29 cellular contexts compared by ENCODE assay signal in the genomic region with DNA sequence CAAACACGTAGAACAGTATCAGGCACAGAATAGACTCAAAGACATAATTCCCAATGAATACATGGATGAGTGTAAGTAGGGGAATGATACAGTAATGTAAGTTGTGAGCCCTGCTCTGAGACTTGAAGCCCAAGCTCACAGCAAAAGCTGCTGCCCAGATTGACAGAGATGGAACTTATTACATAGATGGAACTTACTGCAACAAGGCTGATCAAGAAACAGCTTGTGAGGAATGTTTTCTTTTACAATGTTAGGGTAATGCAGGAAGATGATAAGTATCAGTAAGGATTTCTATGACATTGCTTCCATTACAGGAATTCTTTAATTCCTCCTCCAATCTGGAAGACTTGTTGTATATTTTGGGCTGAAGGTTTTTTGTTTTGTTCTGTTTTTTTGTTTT.
"Had no signal": no experiment of that assay in that cellular context is flagged by ENCODE, and none has a peak within 500 bp of the region (broad histone marks: within the 10 kb centered on the region; RNA-seq: fewer than 3 reads in every experiment).

No MANE protein-coding gene starts in this region.

- H3K27ac ChIP-seq: epithelial cell of prostate, esophagus squamous epithelium, gastroesophageal sphincter, hepatocyte, left ventricle myocardium inferior, parathyroid adenoma, psoas muscle, suprapubic skin, tibial artery, upper lobe of right lung, VCaP had no signal

- H3K9ac ChIP-seq: parathyroid adenoma had no signal

- H3K4me3 ChIP-seq: esophagus squamous epithelium, gastroesophageal sphincter, hepatocyte, left ventricle myocardium inferior, lung, psoas muscle, suprapubic skin, tibial artery, upper lobe of right lung had no signal

- H3K36me3 ChIP-seq: esophagus squamous epithelium, gastroesophageal sphincter, left ventricle myocardium inferior, suprapubic skin, tibial artery, upper lobe of right lung had no signal

- H3K27me3 ChIP-seq: esophagus squamous epithelium, gastroesophageal sphincter, hepatocyte, suprapubic skin, tibial artery, upper lobe of right lung had no signal

- H3K4me2 ChIP-seq: hepatocyte had no signal

- FAIRE-seq: TTC549 had no signal

- H3K9me3 ChIP-seq: esophagus squamous epithelium, gastroesophageal sphincter, left ventricle myocardium inferior, psoas muscle, suprapubic skin, tibial artery, upper lobe of right lung had no signal

- H3K4me1 ChIP-seq: esophagus squamous epithelium, gastroesophageal sphincter, left ventricle myocardium inferior, parathyroid adenoma, psoas muscle, suprapubic skin, tibial artery, upper lobe of right lung had no signal

- H2AFZ ChIP-seq: hepatocyte, parathyroid adenoma had no signal

- H3K79me2 ChIP-seq: hepatocyte, parathyroid adenoma had no signal

- DNase-seq: activated CD4-positive, alpha-beta memory T cell treated with anti-CD3 and anti-CD28 coated beads for 36 hours; activated CD4-positive, alpha-beta T cell treated with anti-CD3 and anti-CD28 coated beads, Interleukin-2, amount 10 ng/mL, durations not matched to agents 24 days and 14 days; activated CD4-positive, CD25-positive, alpha-beta regulatory T cell treated with anti-CD3 and anti-CD28 coated beads, Interleukin-2, amount 50 U/mL, for 72 hours; activated CD8-positive, alpha-beta memory T cell treated with anti-CD3 and anti-CD28 coated beads, Interleukin-2, amount 50 U/mL, for 48 hours; activated gamma-delta T cell treated with Interleukin-2 at 50 U/mL for 16 hours; activated naive CD4-positive, alpha-beta T cell treated with anti-CD3 and anti-CD28 coated beads, Interleukin-2, amount 50 U/mL, for 16 hours; activated T-cell treated with anti-CD3 and anti-CD28 coated beads, Interleukin-2, amount 50 U/mL, for 24 hours; amygdala; central memory CD4-positive, alpha-beta T cell; esophagus squamous epithelium; islet precursor cell; left ventricle myocardium inferior; mesendoderm; naive thymus-derived CD4-positive, alpha-beta T cell; psoas muscle; stimulated activated CD4-positive, alpha-beta T cell treated with anti-CD3 and anti-CD28 coated beads, Interleukin-15, amount 100 ng/mL, for 24 hours; stimulated activated CD4-positive, alpha-beta T cell treated with anti-CD3 and anti-CD28 coated beads, Interleukin-2, amount 100 ng/mL, for 24 hours; stimulated activated naive CD4-positive, alpha-beta T cell; T-helper 9 cell; tibial artery; upper lobe of right lung had no signal
